ENCODE assay signal across 7 cellular contexts in genomic region chr7:2157473-2158279, GRCh38.
DNase-seq lines count a peak whose midpoint lies in the region; ATAC-seq and TF ChIP-seq lines count a peak whose summit lies in the region.

No MANE protein-coding gene starts in this region.

- H3K27me3 ChIP-seq in KMS-11 (ENCODE audit: insufficient read depth, low read depth) (no peaks in the 10 kb centered on the region), heart left ventricle (no peaks in the 10 kb centered on the region)

- intact Hi-C loops in heart left ventricle (cut with DNase I): loop anchor here in 1 of 10 donors (5.0 kb wide), 1 partner anchor 40 kb away; no protein-coding TSS in a partner anchor

- H2AFZ ChIP-seq in KMS-11 (ENCODE audit: low read depth): no peak overlapping the region

- TF ChIP-seq POLR2A in heart left ventricle (IDR thresholded peaks at IDR 0.05): no peak

- TF ChIP-seq CTCF in KMS-11 (conservative IDR thresholded peaks at IDR 0.05; ENCODE audit: low read depth, low read length) (no peak), heart left ventricle (IDR thresholded peaks at IDR 0.05) (no peak)

- peak overlapping the region; percentile 15; the same call in 1 of the 2 replicates for H3K4me2 ChIP-seq in KMS-11

- no peaks in the 10 kb centered on the region for H3K79me2 ChIP-seq in KMS-11 (ENCODE audit: insufficient read depth, low read depth)

- WGBS in heart left ventricle, 4 donors: 38 to 42% (median 39%) methylated on average over 19 of the region's 19 CpGs

- H3K4me1 ChIP-seq in KMS-11 (ENCODE audit: low read depth, poor library complexity, severe bottlenecking) (peaks cover 38% of the 10 kb centered on the region), heart left ventricle (peaks cover 4 to 27% (median 20%) of the 10 kb centered on the region in 12 donors)

- DNase-seq in SHP77 treated with DMSO at 0.1 percent for 48 hours (lab: John Stamatoyannopoulos, UW) (peak; percentile 66), heart left ventricle (peak in 4 of 5 donors; percentile 52 to 79 (median 66)), smooth muscle cell of the brain vasculature (ENCODE audit: low read depth, low spot score) (peak; percentile 93), SW 1271 (lab: John Stamatoyannopoulos, UW) (no peak), mesenteric fat pad (ENCODE audit: low spot score) (no peak), amniotic stem cell (lab: John Stamatoyannopoulos, UW) (no peak)

- peak overlapping the region; percentile 12; the same call in 1 of the 2 replicates for H3K9ac ChIP-seq in KMS-11

- no peaks in the 10 kb centered on the region for H3K9me3 ChIP-seq in heart left ventricle

- H3K4me3 ChIP-seq in KMS-11 (IDR thresholded peaks at IDR 0.05; ENCODE audit: insufficient read depth, low read depth, low read length) (no peak overlapping the region), heart left ventricle (no peak overlapping the region)

- ATAC-seq in heart left ventricle: peak; percentile 81 to 97 (median 90)

- peak overlapping the region; percentile 81 for H3K27ac ChIP-seq in KMS-11
- peak overlapping the region; percentile 24 to 86 (median 68) for H3K27ac ChIP-seq in heart left ventricle

- H3K36me3 ChIP-seq in KMS-11 (ENCODE audit: insufficient read depth): no peaks in the 10 kb centered on the region
- H3K36me3 ChIP-seq in heart left ventricle: no peaks in the 10 kb centered on the region

- H4K20me1 ChIP-seq in KMS-11 (ENCODE audit: insufficient read depth): no peaks in the 10 kb centered on the region

Comparison
In these comparisons a context has a peak if more than half of its experiments do, and no peak if none do; other contexts are left out.
1. DNase-seq: peak in SHP77 treated with DMSO at 0.1 percent for 48 hours (single experiment), heart left ventricle (4 of 5) and smooth muscle cell of the brain vasculature (single experiment); none in SW 1271 (0 of 2), mesenteric fat pad (single experiment) and amniotic stem cell (single experiment).